1 cellular context compared by ENCODE assay signal in the genomic region with DNA sequence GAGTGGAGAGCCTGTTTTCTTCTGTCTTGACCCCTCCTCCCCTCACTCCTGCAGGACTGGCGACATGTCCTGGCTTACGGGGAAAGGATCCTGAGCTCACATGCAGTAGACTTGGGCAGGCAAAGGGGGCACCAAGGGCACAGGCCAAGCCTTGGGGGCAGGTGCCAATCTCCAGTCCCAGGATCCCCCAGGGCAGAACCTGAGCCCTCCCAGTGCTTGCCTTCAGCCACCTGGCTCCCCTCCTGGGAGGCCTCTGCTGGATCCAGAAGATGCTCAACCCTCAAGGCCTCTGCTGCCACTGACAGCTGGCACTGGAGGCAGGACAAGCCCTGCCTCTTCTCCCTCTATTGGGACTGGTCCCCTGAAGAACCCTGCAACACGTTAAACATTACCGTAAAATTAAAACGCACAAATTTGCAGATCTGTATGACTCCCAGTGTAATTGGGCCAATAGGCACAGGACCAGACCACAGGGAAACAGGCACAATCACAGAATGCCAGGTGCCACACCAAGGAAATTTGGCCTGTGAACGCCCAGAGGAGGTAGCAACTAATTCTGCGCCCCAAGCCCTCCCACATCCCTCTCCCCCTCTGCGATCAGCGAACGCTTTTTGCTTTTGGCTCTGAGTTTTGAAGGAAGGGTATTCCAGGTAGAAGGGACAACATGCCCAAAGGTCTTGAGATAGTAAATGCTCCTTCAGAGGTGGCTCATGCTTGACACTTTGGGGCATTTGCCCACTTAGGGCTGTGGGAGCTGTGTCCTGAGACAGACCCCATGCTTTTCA.
TF ChIP-seq lines count a peak whose summit lies in the region.

No MANE protein-coding gene starts in this region.

TF ChIP-seq in IMR-90, 13 proteins besides CTCF, POLR2A, EP300 and RAD21:
- TF ChIP-seq USF2 (IDR thresholded peaks at IDR 0.05; ENCODE audit: low read depth, low read length) (no peak), BHLHE40 (IDR thresholded peaks at IDR 0.05; ENCODE audit: low read depth, low read length) (no peak), SMC3 (IDR thresholded peaks at IDR 0.05; ENCODE audit: low read depth, low read length) (no peak), RFX5 (IDR thresholded peaks at IDR 0.05; ENCODE audit: low read depth, low read length) (no peak), RCOR1 (IDR thresholded peaks at IDR 0.05; ENCODE audit: insufficient replicate concordance, low read length) (no peak), NFE2L2 (IDR thresholded peaks at IDR 0.05; ENCODE audit: low read depth, low read length) (no peak), MXI1 (IDR thresholded peaks at IDR 0.05; ENCODE audit: borderline replicate concordance, low read depth, low read length) (no peak), FOS (IDR thresholded peaks at IDR 0.05; ENCODE audit: low read depth, low read length) (no peak), MAZ (IDR thresholded peaks at IDR 0.05; ENCODE audit: borderline replicate concordance, low read depth, low read length) (no peak), CHD1 (IDR thresholded peaks at IDR 0.05; ENCODE audit: low read depth, low read length) (no peak), CEBPB (IDR thresholded peaks at IDR 0.05; ENCODE audit: low read depth, low read length) (no peak), MAFK (IDR thresholded peaks at IDR 0.05; ENCODE audit: low read depth, low read length) (no peak)
- TF ChIP-seq, protein P1, sequence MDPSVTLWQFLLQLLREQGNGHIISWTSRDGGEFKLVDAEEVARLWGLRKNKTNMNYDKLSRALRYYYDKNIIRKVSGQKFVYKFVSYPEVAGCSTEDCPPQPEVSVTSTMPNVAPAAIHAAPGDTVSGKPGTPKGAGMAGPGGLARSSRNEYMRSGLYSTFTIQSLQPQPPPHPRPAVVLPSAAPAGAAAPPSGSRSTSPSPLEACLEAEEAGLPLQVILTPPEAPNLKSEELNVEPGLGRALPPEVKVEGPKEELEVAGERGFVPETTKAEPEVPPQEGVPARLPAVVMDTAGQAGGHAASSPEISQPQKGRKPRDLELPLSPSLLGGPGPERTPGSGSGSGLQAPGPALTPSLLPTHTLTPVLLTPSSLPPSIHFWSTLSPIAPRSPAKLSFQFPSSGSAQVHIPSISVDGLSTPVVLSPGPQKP (IDR thresholded peaks at IDR 0.05; ENCODE audit: borderline replicate concordance, low read depth, low read length) = no peak
